In the genomic region with DNA sequence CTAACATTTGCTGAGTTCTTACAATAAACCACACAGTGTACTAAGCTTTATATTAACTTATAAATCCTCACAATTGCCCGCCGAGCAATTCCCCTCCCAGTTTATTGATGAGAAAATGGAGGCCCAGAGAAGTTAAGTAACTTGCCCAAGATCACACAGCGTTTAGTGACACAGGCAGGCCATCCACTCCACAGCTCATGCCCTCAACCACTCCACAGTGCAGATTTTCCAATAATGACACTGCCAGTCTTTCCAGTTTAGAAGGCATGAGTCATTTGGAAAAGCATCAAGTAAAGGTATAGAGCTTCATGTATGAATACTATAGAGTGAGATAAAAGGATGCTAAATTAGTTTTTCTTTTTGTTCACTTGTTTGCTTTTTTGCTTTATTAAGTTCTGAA, we compare ENCODE assay signal across 1 cellular context.
TF ChIP-seq lines count a peak whose summit lies in the region.

No MANE protein-coding gene starts in this region.

TF ChIP-seq in K562, 482 proteins besides CTCF, POLR2A, EP300 and RAD21 (continued from another document):
- TF ChIP-seq, protein P1, sequence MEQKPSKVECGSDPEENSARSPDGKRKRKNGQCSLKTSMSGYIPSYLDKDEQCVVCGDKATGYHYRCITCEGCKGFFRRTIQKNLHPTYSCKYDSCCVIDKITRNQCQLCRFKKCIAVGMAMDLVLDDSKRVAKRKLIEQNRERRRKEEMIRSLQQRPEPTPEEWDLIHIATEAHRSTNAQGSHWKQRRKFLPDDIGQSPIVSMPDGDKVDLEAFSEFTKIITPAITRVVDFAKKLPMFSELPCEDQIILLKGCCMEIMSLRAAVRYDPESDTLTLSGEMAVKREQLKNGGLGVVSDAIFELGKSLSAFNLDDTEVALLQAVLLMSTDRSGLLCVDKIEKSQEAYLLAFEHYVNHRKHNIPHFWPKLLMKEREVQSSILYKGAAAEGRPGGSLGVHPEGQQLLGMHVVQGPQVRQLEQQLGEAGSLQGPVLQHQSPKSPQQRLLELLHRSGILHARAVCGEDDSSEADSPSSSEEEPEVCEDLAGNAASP (IDR thresholded peaks at IDR 0.05) = no peak
- TF ChIP-seq, protein P2, sequence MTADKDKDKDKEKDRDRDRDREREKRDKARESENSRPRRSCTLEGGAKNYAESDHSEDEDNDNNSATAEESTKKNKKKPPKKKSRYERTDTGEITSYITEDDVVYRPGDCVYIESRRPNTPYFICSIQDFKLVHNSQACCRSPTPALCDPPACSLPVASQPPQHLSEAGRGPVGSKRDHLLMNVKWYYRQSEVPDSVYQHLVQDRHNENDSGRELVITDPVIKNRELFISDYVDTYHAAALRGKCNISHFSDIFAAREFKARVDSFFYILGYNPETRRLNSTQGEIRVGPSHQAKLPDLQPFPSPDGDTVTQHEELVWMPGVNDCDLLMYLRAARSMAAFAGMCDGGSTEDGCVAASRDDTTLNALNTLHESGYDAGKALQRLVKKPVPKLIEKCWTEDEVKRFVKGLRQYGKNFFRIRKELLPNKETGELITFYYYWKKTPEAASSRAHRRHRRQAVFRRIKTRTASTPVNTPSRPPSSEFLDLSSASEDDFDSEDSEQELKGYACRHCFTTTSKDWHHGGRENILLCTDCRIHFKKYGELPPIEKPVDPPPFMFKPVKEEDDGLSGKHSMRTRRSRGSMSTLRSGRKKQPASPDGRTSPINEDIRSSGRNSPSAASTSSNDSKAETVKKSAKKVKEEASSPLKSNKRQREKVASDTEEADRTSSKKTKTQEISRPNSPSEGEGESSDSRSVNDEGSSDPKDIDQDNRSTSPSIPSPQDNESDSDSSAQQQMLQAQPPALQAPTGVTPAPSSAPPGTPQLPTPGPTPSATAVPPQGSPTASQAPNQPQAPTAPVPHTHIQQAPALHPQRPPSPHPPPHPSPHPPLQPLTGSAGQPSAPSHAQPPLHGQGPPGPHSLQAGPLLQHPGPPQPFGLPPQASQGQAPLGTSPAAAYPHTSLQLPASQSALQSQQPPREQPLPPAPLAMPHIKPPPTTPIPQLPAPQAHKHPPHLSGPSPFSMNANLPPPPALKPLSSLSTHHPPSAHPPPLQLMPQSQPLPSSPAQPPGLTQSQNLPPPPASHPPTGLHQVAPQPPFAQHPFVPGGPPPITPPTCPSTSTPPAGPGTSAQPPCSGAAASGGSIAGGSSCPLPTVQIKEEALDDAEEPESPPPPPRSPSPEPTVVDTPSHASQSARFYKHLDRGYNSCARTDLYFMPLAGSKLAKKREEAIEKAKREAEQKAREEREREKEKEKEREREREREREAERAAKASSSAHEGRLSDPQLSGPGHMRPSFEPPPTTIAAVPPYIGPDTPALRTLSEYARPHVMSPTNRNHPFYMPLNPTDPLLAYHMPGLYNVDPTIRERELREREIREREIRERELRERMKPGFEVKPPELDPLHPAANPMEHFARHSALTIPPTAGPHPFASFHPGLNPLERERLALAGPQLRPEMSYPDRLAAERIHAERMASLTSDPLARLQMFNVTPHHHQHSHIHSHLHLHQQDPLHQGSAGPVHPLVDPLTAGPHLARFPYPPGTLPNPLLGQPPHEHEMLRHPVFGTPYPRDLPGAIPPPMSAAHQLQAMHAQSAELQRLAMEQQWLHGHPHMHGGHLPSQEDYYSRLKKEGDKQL (CRISPR knock-in tag; IDR thresholded peaks at IDR 0.05; ENCODE audit: borderline replicate concordance) = no peak
- no peak for TF ChIP-seq NFRKB (IDR thresholded peaks at IDR 0.05; ENCODE audit: low read depth)
